ENCODE assay signal across 34 cellular contexts in the genomic region with DNA sequence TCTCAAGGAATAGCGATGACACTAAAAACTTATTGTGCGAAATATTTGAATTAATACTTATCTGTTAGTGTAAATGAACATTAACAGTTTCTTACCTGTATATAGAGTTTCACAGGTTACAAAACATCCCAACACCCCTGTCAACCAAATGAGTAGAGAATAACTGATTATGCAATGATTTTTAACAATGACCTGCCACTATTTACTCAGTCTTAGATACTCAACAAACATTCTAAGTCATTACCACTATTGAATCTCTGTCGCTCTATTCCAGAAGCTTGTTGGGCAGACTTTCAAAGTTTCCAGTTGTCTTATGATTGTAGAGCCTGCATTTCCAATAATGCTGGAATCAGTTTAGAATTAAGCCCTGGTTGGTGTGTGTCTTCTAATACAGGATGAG.
"Had no signal": no experiment of that assay in that cellular context is flagged by ENCODE, and none has a peak within 500 bp of the region (broad histone marks: within the 10 kb centered on the region; RNA-seq: fewer than 3 reads in every experiment).

No MANE protein-coding gene starts in this region.

- ATAC-seq: activated CD8-positive, alpha-beta memory T cell treated with anti-CD3 and anti-CD28 coated beads, Interleukin-2, amount 10 ng/mL, durations not matched to agents 7 days and 5 days; activated T-cell treated with anti-CD3 and anti-CD28 coated beads, Interleukin-2, amount 50 U/mL, for 72 hours; Right ventricle myocardium inferior; SK-N-SH treated with all-trans-retinoic acid at 6 μM for 48 hours; T-cell; T-helper 17 cell had no signal

- H3K27me3 ChIP-seq: ascending aorta had no signal

- H3K4me2 ChIP-seq: PC-9 had no signal

- H3K9me3 ChIP-seq: ascending aorta had no signal

- H3K36me3 ChIP-seq: ascending aorta, cardiac muscle cell had no signal

- FAIRE-seq: RCC 7860 had no signal

- H3K27ac ChIP-seq: ascending aorta, cardiac muscle cell, coronary artery, PC-9, RWPE1, VCaP had no signal

- DNase-seq: activated B cell treated with CpG ODN at 0.5 μM for 24 hours; activated CD4-positive, alpha-beta memory T cell treated with anti-CD3 and anti-CD28 coated beads, Interleukin-2, amount 10 ng/mL, durations not matched to agents 7 days and 5 days; activated CD4-positive, alpha-beta T cell treated with anti-CD3 and anti-CD28 coated beads for 4 hours; activated CD4-positive, CD25-positive, alpha-beta regulatory T cell treated with anti-CD3 and anti-CD28 coated beads, Interleukin-2, amount 50 U/mL, for 72 hours; activated CD8-positive, alpha-beta memory T cell treated with anti-CD3 and anti-CD28 coated beads for 24 hours; activated CD8-positive, alpha-beta memory T cell treated with anti-CD3 and anti-CD28 coated beads, Interleukin-2, amount 10 ng/mL, durations not matched to agents 7 days and 5 days; activated CD8-positive, alpha-beta memory T cell treated with anti-CD3 and anti-CD28 coated beads, Interleukin-2, amount 50 U/mL, for 48 hours; activated gamma-delta T cell; activated naive CD4-positive, alpha-beta T cell treated with Interleukin-2 at 50 U/mL for 16 hours; activated naive CD8-positive, alpha-beta T cell treated with anti-CD3 and anti-CD28 coated beads, Interleukin-2, amount 10 ng/mL, durations not matched to agents 7 days and 5 days; activated T-cell treated with anti-CD3 and anti-CD28 coated beads, Interleukin-2, amount 50 U/mL, for 1 hour; activated T-cell treated with anti-CD3 and anti-CD28 coated beads, Interleukin-2, amount 50 U/mL, for 72 hours; amygdala; NCI-H1092 treated with DMSO at 0.1 percent for 48 hours; NCI-H146; NCI-H187 treated with DMSO at 0.1 percent for 48 hours; NCI-H2107; NCI-H2171 treated with DMSO at 0.1 percent for 48 hours; NCI-H345; NCI-H510A; NCI-H526; SIG-M5; T-cell; T-helper 17 cell; T-helper 9 cell had no signal

- H3K4me1 ChIP-seq: ascending aorta had no signal

- H2AFZ ChIP-seq: PC-9 had no signal

- H3K4me3 ChIP-seq: ascending aorta, cardiac muscle cell, coronary artery, PC-9 had no signal
